In genomic region chr7:79952399-79952798, GRCh38 we compare ENCODE assay signal across 1 cellular context.
TF ChIP-seq lines count a peak whose summit lies in the region.

No MANE protein-coding gene starts in this region.

TF ChIP-seq in SK-N-SH, 30 proteins besides CTCF, POLR2A, EP300 and RAD21 (continued from another document):
- TF ChIP-seq, protein P1, sequence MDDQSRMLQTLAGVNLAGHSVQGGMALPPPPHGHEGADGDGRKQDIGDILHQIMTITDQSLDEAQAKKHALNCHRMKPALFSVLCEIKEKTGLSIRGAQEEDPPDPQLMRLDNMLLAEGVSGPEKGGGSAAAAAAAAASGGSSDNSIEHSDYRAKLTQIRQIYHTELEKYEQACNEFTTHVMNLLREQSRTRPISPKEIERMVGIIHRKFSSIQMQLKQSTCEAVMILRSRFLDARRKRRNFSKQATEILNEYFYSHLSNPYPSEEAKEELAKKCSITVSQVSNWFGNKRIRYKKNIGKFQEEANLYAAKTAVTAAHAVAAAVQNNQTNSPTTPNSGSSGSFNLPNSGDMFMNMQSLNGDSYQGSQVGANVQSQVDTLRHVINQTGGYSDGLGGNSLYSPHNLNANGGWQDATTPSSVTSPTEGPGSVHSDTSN (IDR thresholded peaks at IDR 0.05), result no peak
- TF ChIP-seq TCF12 (IDR thresholded peaks at IDR 0.05), result no peak
- TF ChIP-seq RCOR1 (IDR thresholded peaks at IDR 0.05; ENCODE audit: low read length), result no peak
- TF ChIP-seq MXI1 (IDR thresholded peaks at IDR 0.05; ENCODE audit: low read depth, low read length), result no peak
- no peak for TF ChIP-seq ZBTB33 (IDR thresholded peaks at IDR 0.05; ENCODE audit: borderline replicate concordance, low read depth)
- no peak for TF ChIP-seq FOXM1 (IDR thresholded peaks at IDR 0.05; ENCODE audit: low read depth)
- TF ChIP-seq ELF1 (IDR thresholded peaks at IDR 0.05), result no peak
- no peak for TF ChIP-seq TEAD4 (IDR thresholded peaks at IDR 0.05; ENCODE audit: borderline replicate concordance, insufficient read depth)
- TF ChIP-seq NFIC (IDR thresholded peaks at IDR 0.05; ENCODE audit: borderline replicate concordance), result no peak
- TF ChIP-seq USF1 (IDR thresholded peaks at IDR 0.05; ENCODE audit: borderline replicate concordance, low read depth), result no peak
- no peak for TF ChIP-seq SIN3A (IDR thresholded peaks at IDR 0.05; ENCODE audit: borderline replicate concordance, low read depth, low read length)
